In genomic region chr12:81963026-81963425, GRCh38 we compare ENCODE assay signal across 2 cellular contexts.
A peak's percentile ranks its signal among the peaks of the same experiment; 100 is the strongest.
TF ChIP-seq lines count a peak whose summit lies in the region.

No MANE protein-coding gene starts in this region.

TF ChIP-seq in GM12878, 131 proteins besides CTCF, POLR2A, EP300 and RAD21:
- TF ChIP-seq NKRF (conservative IDR thresholded peaks at IDR 0.05), result no peak
- TF ChIP-seq MLLT1 (IDR thresholded peaks at IDR 0.05), result peak; percentile 97

TF ChIP-seq in H1, 55 proteins besides CTCF, POLR2A, EP300 and RAD21:
- TF ChIP-seq SP2 (IDR thresholded peaks at IDR 0.05; ENCODE audit: low read length) (no peak), YY1 (IDR thresholded peaks at IDR 0.05; ENCODE audit: low read depth, low read length) (no peak), RFX5 (IDR thresholded peaks at IDR 0.05; ENCODE audit: borderline replicate concordance, low read depth, low read length) (no peak), SUZ12 (IDR thresholded peaks at IDR 0.05; ENCODE audit: low read length) (no peak), RNF2 (IDR thresholded peaks at IDR 0.05; ENCODE audit: borderline replicate concordance, low read depth, low read length, missing control alignments, poor library complexity, severe bottlenecking) (no peak), ZNF274 (IDR thresholded peaks at IDR 0.05; ENCODE audit: borderline replicate concordance, extremely low read depth, low read length) (no peak), MAX (IDR thresholded peaks at IDR 0.05) (no peak), SIRT6 (IDR thresholded peaks at IDR 0.05; ENCODE audit: low read length) (no peak), BACH1 (IDR thresholded peaks at IDR 0.05; ENCODE audit: low read length) (no peak), SRF (IDR thresholded peaks at IDR 0.05; ENCODE audit: low read depth, low read length) (no peak), SAP30 (IDR thresholded peaks at IDR 0.05; ENCODE audit: insufficient read depth, insufficient replicate concordance, low read length) (no peak), HDAC2 (IDR thresholded peaks at IDR 0.05; ENCODE audit: borderline replicate concordance in 1 of 2, low read depth in 2 of 2, low read length in 2 of 2) (no peak), TAF7 (optimal IDR thresholded peaks at IDR 0.05; ENCODE audit: borderline replicate concordance, low read depth, low read length) (no peak), TBP (IDR thresholded peaks at IDR 0.05; ENCODE audit: low read depth, low read length) (no peak), JUND (IDR thresholded peaks at IDR 0.05; ENCODE audit: low read length) (no peak), BCL11A (IDR thresholded peaks at IDR 0.05; ENCODE audit: low read depth in 2 of 2, low read length in 2 of 2) (no peak), SP1 (IDR thresholded peaks at IDR 0.05; ENCODE audit: low read depth, low read length) (no peak), SIX5 (IDR thresholded peaks at IDR 0.05; ENCODE audit: low read depth, low read length) (no peak), CTBP2 (IDR thresholded peaks at IDR 0.05; ENCODE audit: borderline replicate concordance, insufficient read depth, insufficient read length, low read length) (no peak)
